ENCODE assay signal across 1 cellular context in genomic region chr19:805600-806550, GRCh38.
TF ChIP-seq lines count a peak whose summit lies in the region.

No MANE protein-coding gene starts in this region.

TF ChIP-seq in WTC11, 78 proteins besides CTCF, POLR2A, EP300 and RAD21 (continued from another document):
- no peak for TF ChIP-seq AR (CRISPR knock-in tag; IDR thresholded peaks at IDR 0.05)
- no peak for TF ChIP-seq ZMAT4 (CRISPR knock-in tag; IDR thresholded peaks at IDR 0.05)
